ENCODE assay signal across 12 cellular contexts in genomic region chr9:93951655-93952118, GRCh38. TPM values are rescaled to one million over a fixed set of nuclear protein-coding genes. Genes with fewer than 3 reads are reported as not detected.
A peak's percentile ranks its signal among the peaks of the same experiment; 100 is the strongest.
DNase-seq lines count a peak whose midpoint lies in the region; ATAC-seq, FAIRE-seq and TF ChIP-seq lines count a peak whose summit lies in the region.
"Had no signal": no experiment of that assay in that cellular context is flagged by ENCODE, and none has a peak within 500 bp of the region (broad histone marks: within the 10 kb centered on the region; RNA-seq: fewer than 3 reads in every experiment).

No MANE protein-coding gene starts in this region.

- POLR2A ChIA-PET in A673 (lab: Charles Lee; ENCODE audit: low non-redundant PET), result no interaction called here

- H3K9ac ChIP-seq in endodermal cell (ENCODE audit: extremely low read depth, low read length, poor library complexity, severe bottlenecking), result no peak overlapping the region

- H3K27ac ChIP-seq in endodermal cell (ENCODE audit: low read depth, low read length), result no peak overlapping the region
- H3K27ac ChIP-seq in pancreas, result no peak overlapping the region
- H3K27ac ChIP-seq in A673 (ENCODE audit: low read depth, low read length, poor library complexity, severe bottlenecking), result no peak overlapping the region
- H3K27ac ChIP-seq: brain microvascular endothelial cell had no signal

- CTCF ChIA-PET in A673 (lab: Charles Lee), result no interaction called here

- no peaks in the 10 kb centered on the region for H3K9me3 Mint-ChIP-seq in stimulated activated naive CD8-positive, alpha-beta T cell treated with anti-CD3 and anti-CD28 coated beads, Interleukin-15, Interleukin-2, amounts not matched to agents 100 ng/mL and 50 ng/mL, for 24 hours
- peaks cover 3% of the 10 kb centered on the region for H3K9me3 Mint-ChIP-seq in endodermal cell

- no peak for DNase-seq in stimulated activated naive CD8-positive, alpha-beta T cell treated with anti-CD3 and anti-CD28 coated beads, Interleukin-15, Interleukin-2, amounts not matched to agents 100 U/mL and 50 U/mL, for 24 hours
- DNase-seq in endodermal cell (peak; percentile 76), pancreas (peak in 1 of 6 donors; percentile 63), GM03348 (ENCODE audit: low spot score) (no peak), OCI-M2 (lab: John Stamatoyannopoulos, UW; ENCODE audit: unreplicated experiment) (no peak), A673 (ENCODE audit: low spot score) (no peak)
- DNase-seq: activated CD4-positive, CD25-positive, alpha-beta regulatory T cell treated with anti-CD3 and anti-CD28 coated beads, Interleukin-2, amount 50 U/mL, for 72 hours; brain microvascular endothelial cell; C1 segment of cervical spinal cord had no signal

- no TSS peak for BruUV-seq in A673 (replicated peaks; lab: Mats Ljungman, UMichigan)

- TF ChIP-seq CTCF in endodermal cell (conservative IDR thresholded peaks at IDR 0.05) (no peak), pancreas (IDR thresholded peaks at IDR 0.05) (no peak), A673 (conservative IDR thresholded peaks at IDR 0.05; ENCODE audit: low read depth, low read length) (no peak)

- H3K4me1 ChIP-seq in endodermal cell (ENCODE audit: control insufficient read depth, insufficient read depth, low read length), result peaks cover 8% of the 10 kb centered on the region
- H3K4me1 ChIP-seq in pancreas, result peaks cover 0 to 14% (median 6%) of the 10 kb centered on the region in 3 donors
- H3K4me1 ChIP-seq in A673 (ENCODE audit: insufficient read depth, low read length, poor library complexity, severe bottlenecking), result peaks cover 4% of the 10 kb centered on the region

- H3K4me1 Mint-ChIP-seq in stimulated activated naive CD8-positive, alpha-beta T cell treated with anti-CD3 and anti-CD28 coated beads, Interleukin-15, Interleukin-2, amounts not matched to agents 100 ng/mL and 50 ng/mL, for 24 hours (ENCODE audit: low read depth), result peaks cover 52% of the 10 kb centered on the region
- H3K4me1 Mint-ChIP-seq in endodermal cell, result peaks cover 25% of the 10 kb centered on the region

- ATAC-seq in stimulated activated naive CD8-positive, alpha-beta T cell treated with anti-CD3 and anti-CD28 coated beads, Interleukin-15, Interleukin-2, amounts not matched to agents 100 U/mL and 50 U/mL, for 24 hours, result no peak
- peak in 3 of 4 donors; percentile 26 to 33 (median 29) for ATAC-seq in pancreas
- no peak for ATAC-seq in HG03521 (IDR thresholded peaks at IDR 0.05; ENCODE audit: unreplicated experiment)

- H3K36me3 ChIP-seq in endodermal cell (ENCODE audit: control insufficient read depth, insufficient read depth, low read length) (no peaks in the 10 kb centered on the region), pancreas (no peaks in the 10 kb centered on the region), A673 (ENCODE audit: insufficient read depth, low read length, poor library complexity, severe bottlenecking) (no peaks in the 10 kb centered on the region)
- H3K36me3 ChIP-seq: brain microvascular endothelial cell had no signal

- H3K4me3 ChIP-seq in endodermal cell (ENCODE audit: low read length) (no peak overlapping the region), pancreas (peak overlapping the region in 3 of 4 donors; percentile 38 to 45 (median 41)), A673 (ENCODE audit: low read depth, low read length, poor library complexity, severe bottlenecking) (no peak overlapping the region)

- WGBS in endodermal cell (ENCODE audit: insufficient coverage in 1 of 2, insufficient read length in 1 of 2), 2 experiments, result 3 to 6% methylated on average over 16 to 39 of the region's 39 CpGs
- 6% methylated on average over 39 of the region's 39 CpGs for WGBS in pancreas, 2 donors

- peak overlapping the region; percentile 63 for H3K4me3 Mint-ChIP-seq in stimulated activated naive CD8-positive, alpha-beta T cell treated with anti-CD3 and anti-CD28 coated beads, Interleukin-15, Interleukin-2, amounts not matched to agents 100 ng/mL and 50 ng/mL, for 24 hours
- H3K4me3 Mint-ChIP-seq in endodermal cell, result peak overlapping the region; percentile 53

- H3K27me3 ChIP-seq in endodermal cell (ENCODE audit: control insufficient read depth, insufficient read depth, low read length, poor library complexity, severe bottlenecking), result peaks cover 97% of the 10 kb centered on the region
- peaks cover 3 to 49% (median 24%) of the 10 kb centered on the region in 4 donors for H3K27me3 ChIP-seq in pancreas
- H3K27me3 ChIP-seq in A673 (replicated peaks; ENCODE audit: insufficient read depth, low read depth, low read length, poor library complexity), result peaks cover 92% of the 10 kb centered on the region

- H3K9me3 ChIP-seq in endodermal cell (ENCODE audit: control insufficient read depth, low read length), result peaks cover 5% of the 10 kb centered on the region
- no peaks in the 10 kb centered on the region for H3K9me3 ChIP-seq in pancreas
- no peaks in the 10 kb centered on the region for H3K9me3 ChIP-seq in A673 (ENCODE audit: low read depth, low read length, poor library complexity, severe bottlenecking)

- no peak overlapping the region for H3K27ac Mint-ChIP-seq in stimulated activated naive CD8-positive, alpha-beta T cell treated with anti-CD3 and anti-CD28 coated beads, Interleukin-15, Interleukin-2, amounts not matched to agents 100 ng/mL and 50 ng/mL, for 24 hours
- no peak overlapping the region for H3K27ac Mint-ChIP-seq in endodermal cell

- no peaks in the 10 kb centered on the region for H3K36me3 Mint-ChIP-seq in stimulated activated naive CD8-positive, alpha-beta T cell treated with anti-CD3 and anti-CD28 coated beads, Interleukin-15, Interleukin-2, amounts not matched to agents 100 ng/mL and 50 ng/mL, for 24 hours (ENCODE audit: low read depth)
- H3K36me3 Mint-ChIP-seq in endodermal cell (ENCODE audit: low read depth), result no peaks in the 10 kb centered on the region

- no peak for FAIRE-seq in pancreas (lab: Jason Lieb, UNC)
- FAIRE-seq: GM12892 had no signal

- intact Hi-C loops in pancreas (cut with DNase I) (loop anchor here in 1 of 3 donors (10.0 kb wide), 1 partner anchor 267 kb away; no protein-coding TSS in a partner anchor), A673 (cut with micrococcal nuclease; ENCODE audit: unreplicated experiment) (no loop called here)

- peaks cover 85% of the 10 kb centered on the region for H3K27me3 Mint-ChIP-seq in stimulated activated naive CD8-positive, alpha-beta T cell treated with anti-CD3 and anti-CD28 coated beads, Interleukin-15, Interleukin-2, amounts not matched to agents 100 ng/mL and 50 ng/mL, for 24 hours
- peaks cover 94% of the 10 kb centered on the region for H3K27me3 Mint-ChIP-seq in endodermal cell (ENCODE audit: insufficient read depth)

RNA-seq across cellular contexts. Expression of gene BARX1, which starts 3.5 kb away (rescaled TPM):
- under 1 TPM in 1 of 2 donors, not detected in 1; 0.35 TPM for total RNA-seq in endodermal cell
- polyA plus RNA-seq in endodermal cell (2013, experiment 1 of 2), result 2.9 TPM
- polyA plus RNA-seq in endodermal cell (2013, experiment 2 of 2), result 2.2 TPM
- 1 to 10 TPM in 1 of 6 donors, under 1 TPM in 2, not detected in 3; 0.19 to 1.1 (median 0.35) TPM for total RNA-seq in pancreas
- polyA plus RNA-seq in pancreas, result 1 to 10 TPM; 1.2 to 3.7 TPM
- total RNA-seq in A673 (2021), result 9.8 and 9.9 TPM in 2 replicates

Comparison
In these comparisons a context has a peak if more than half of its experiments do, and no peak if none do; other contexts are left out.
1. ATAC-seq: peak in pancreas (3 of 4); none in stimulated activated naive CD8-positive, alpha-beta T cell treated with anti-CD3 and anti-CD28 coated beads, Interleukin-15, Interleukin-2, amounts not matched to agents 100 U/mL and 50 U/mL, for 24 hours (single experiment) and HG03521 (single experiment).
2. H3K4me3 ChIP-seq: peak in pancreas (3 of 4); none in endodermal cell (single experiment) and A673 (single experiment).